ENCODE assay signal across 24 cellular contexts in genomic region chr9:124899845-124900244, GRCh38. TPM values are rescaled to one million over a fixed set of nuclear protein-coding genes. Genes with fewer than 3 reads are reported as not detected.
A peak's percentile ranks its signal among the peaks of the same experiment; 100 is the strongest.
DNase-seq lines count a peak whose midpoint lies in the region; ATAC-seq and TF ChIP-seq lines count a peak whose summit lies in the region.
"Had no signal": no experiment of that assay in that cellular context is flagged by ENCODE, and none has a peak within 500 bp of the region (broad histone marks: within the 10 kb centered on the region; RNA-seq: fewer than 3 reads in every experiment).

No MANE protein-coding gene starts in this region.

- no peak overlapping the region for H3K4me3 ChIP-seq in GM23338
- no peak overlapping the region for H3K4me3 ChIP-seq in RWPE2 (ENCODE audit: severe bottlenecking)
- H3K4me3 ChIP-seq in endodermal cell (ENCODE audit: low read length), result no peak overlapping the region
- peak overlapping the region; percentile 6 for H3K4me3 ChIP-seq in trophoblast cell (ENCODE audit: low read depth, low read length)
- H3K4me3 ChIP-seq: BLaER1, Peyer's patch had no signal

- no peaks in the 10 kb centered on the region for H3K9me2 ChIP-seq in GM23338 (ENCODE audit: insufficient read depth)

- 94 to 97% methylated on average over 7 to 9 of the region's 9 CpGs for WGBS in endodermal cell (ENCODE audit: insufficient coverage in 1 of 2, insufficient read length in 1 of 2), 2 experiments
- WGBS in trophoblast cell (ENCODE audit: extremely low coverage, insufficient coverage, insufficient read length), result no CpG with 5 or more reads among the region's 9 CpGs

- H4K12ac ChIP-seq in trophoblast cell (ENCODE audit: low read depth, low read length), result no peak overlapping the region

- H3K9me3 Mint-ChIP-seq in GM23338, result no peaks in the 10 kb centered on the region
- no peaks in the 10 kb centered on the region for H3K9me3 Mint-ChIP-seq in endodermal cell
- H3K9me3 Mint-ChIP-seq: CD4-positive, alpha-beta T cell had no signal

- peaks cover 8% of the 10 kb centered on the region for H3K27me3 Mint-ChIP-seq in GM23338 (ENCODE audit: insufficient read depth, low read depth, poor library complexity)
- H3K27me3 Mint-ChIP-seq in endodermal cell (ENCODE audit: insufficient read depth), result no peaks in the 10 kb centered on the region
- H3K27me3 Mint-ChIP-seq: T-helper 17 cell had no signal

- no peak overlapping the region; the same call in 1 of the 2 replicates for H3K27ac ChIP-seq in GM23338 (ENCODE audit: low read depth)
- H3K27ac ChIP-seq in RWPE2 (ENCODE audit: poor library complexity, severe bottlenecking), result no peak overlapping the region
- no peak overlapping the region for H3K27ac ChIP-seq in endodermal cell (ENCODE audit: low read depth, low read length)
- no peak overlapping the region for H3K27ac ChIP-seq in trophoblast cell (ENCODE audit: low read depth, low read length)
- H3K27ac ChIP-seq: BLaER1, Peyer's patch had no signal

- H3K79me2 ChIP-seq in GM23338 (replicated peaks; ENCODE audit: insufficient read depth) (no peaks in the 10 kb centered on the region), trophoblast cell (ENCODE audit: control insufficient read depth, insufficient read depth, low read length, poor library complexity) (no peaks in the 10 kb centered on the region)

- H3K4me1 Mint-ChIP-seq in GM23338 (peaks cover 5% of the 10 kb centered on the region; the same call in 1 of the 3 replicates), endodermal cell (no peaks in the 10 kb centered on the region)

- H2BK12ac ChIP-seq in trophoblast cell (ENCODE audit: low read length), result no peak overlapping the region

- H3K18ac ChIP-seq in trophoblast cell (ENCODE audit: low read length), result no peak overlapping the region

- H4K91ac ChIP-seq in trophoblast cell (ENCODE audit: low read depth, low read length), result no peak overlapping the region

- TF ChIP-seq CTCF in GM23338 (conservative IDR thresholded peaks at IDR 0.05; ENCODE audit: low read depth in 2 of 2), result no peak
- TF ChIP-seq CTCF in RWPE2 (IDR thresholded peaks at IDR 0.05; ENCODE audit: poor library complexity, severe bottlenecking), result no peak
- no peak for TF ChIP-seq CTCF in endodermal cell (conservative IDR thresholded peaks at IDR 0.05)

- H3K4me3 Mint-ChIP-seq in GM23338 (no peak overlapping the region), endodermal cell (no peak overlapping the region)
- H3K4me3 Mint-ChIP-seq: CD4-positive, alpha-beta T cell; T-helper 17 cell had no signal

- peaks cover 3% of the 10 kb centered on the region; the same call in 1 of the 2 replicates for H4K20me1 ChIP-seq in GM23338 (replicated peaks; ENCODE audit: insufficient read depth)
- H4K20me1 ChIP-seq: BLaER1 had no signal

- no peak overlapping the region for H4K8ac ChIP-seq in trophoblast cell (ENCODE audit: low read depth, low read length)

- H3K4me1 ChIP-seq in GM23338 (ENCODE audit: insufficient read depth) (no peaks in the 10 kb centered on the region), RWPE2 (ENCODE audit: insufficient read depth, poor library complexity, severe bottlenecking) (peaks cover 7% of the 10 kb centered on the region), endodermal cell (ENCODE audit: control insufficient read depth, insufficient read depth, low read length) (no peaks in the 10 kb centered on the region), trophoblast cell (ENCODE audit: control insufficient read depth in 1 of 2, insufficient read depth in 2 of 2, low read length in 2 of 2) (no peaks in the 10 kb centered on the region)
- H3K4me1 ChIP-seq: Peyer's patch had no signal

- H3K27me3 ChIP-seq in GM23338 (ENCODE audit: insufficient read depth), result no peaks in the 10 kb centered on the region
- no peaks in the 10 kb centered on the region for H3K27me3 ChIP-seq in RWPE2 (ENCODE audit: insufficient read depth, poor library complexity, severe bottlenecking)
- H3K27me3 ChIP-seq in endodermal cell (ENCODE audit: control insufficient read depth, insufficient read depth, low read length, poor library complexity, severe bottlenecking), result no peaks in the 10 kb centered on the region
- no peaks in the 10 kb centered on the region for H3K27me3 ChIP-seq in trophoblast cell (ENCODE audit: insufficient read depth, low read length)
- H3K27me3 ChIP-seq: BLaER1, Peyer's patch had no signal

- no peak overlapping the region for H3K14ac ChIP-seq in trophoblast cell (ENCODE audit: low read length)

- H3K4me2 ChIP-seq in GM23338, result no peak overlapping the region
- no peak overlapping the region for H3K4me2 ChIP-seq in trophoblast cell (ENCODE audit: low read length)
- H3K4me2 ChIP-seq: BLaER1 had no signal

- H3K36me3 ChIP-seq in GM23338 (ENCODE audit: insufficient read depth), result no peaks in the 10 kb centered on the region
- peaks cover 32% of the 10 kb centered on the region for H3K36me3 ChIP-seq in RWPE2 (ENCODE audit: low read depth)
- peaks cover 5% of the 10 kb centered on the region for H3K36me3 ChIP-seq in endodermal cell (ENCODE audit: control insufficient read depth, insufficient read depth, low read length)
- peaks cover 19% of the 10 kb centered on the region in 2 experiments for H3K36me3 ChIP-seq in trophoblast cell (ENCODE audit: control insufficient read depth in 1 of 2, insufficient read depth in 2 of 2, low read length in 2 of 2)

- no peak overlapping the region for H3K23ac ChIP-seq in trophoblast cell (ENCODE audit: low read length)

- no peak overlapping the region for H2BK5ac ChIP-seq in trophoblast cell (ENCODE audit: low read depth, low read length, poor library complexity)

- no peak overlapping the region for H2AFZ ChIP-seq in GM23338
- H2AFZ ChIP-seq in trophoblast cell (ENCODE audit: insufficient read depth, low read length, poor library complexity), result no peak overlapping the region

- peak overlapping the region; percentile 83 for H3K27ac Mint-ChIP-seq in GM23338
- peak overlapping the region; percentile 33 for H3K27ac Mint-ChIP-seq in endodermal cell
- H3K27ac Mint-ChIP-seq: CD4-positive, alpha-beta T cell; T-helper 17 cell had no signal

- H3K36me3 Mint-ChIP-seq in GM23338 (ENCODE audit: low read depth), result peaks cover 4% of the 10 kb centered on the region; the same call in 2 of the 3 replicates
- peaks cover 36% of the 10 kb centered on the region for H3K36me3 Mint-ChIP-seq in endodermal cell (ENCODE audit: low read depth)

- ATAC-seq in GM23338, result no peak
- peak; percentile 35; the same call in 1 of the 3 replicates for ATAC-seq in RWPE2 (ENCODE audit: low read depth)
- ATAC-seq: T-helper 17 cell had no signal

- no peak overlapping the region for H2BK120ac ChIP-seq in trophoblast cell (ENCODE audit: insufficient read depth, low read length, poor library complexity)

- no peak for DNase-seq in GM23338 (ENCODE audit: low spot score)
- no peak for DNase-seq in RWPE2 (ENCODE audit: low spot score)
- no peak for DNase-seq in endodermal cell
- DNase-seq in trophoblast cell, result no peak
- no peak for DNase-seq in mucosa of gallbladder (ENCODE audit: low spot score)
- no peak for DNase-seq in NCI-H1092 treated with DMSO at 0.1 percent for 48 hours (lab: John Stamatoyannopoulos, UW)
- no peak for DNase-seq in putamen (ENCODE audit: low spot score)
- DNase-seq: CD4-positive, alpha-beta T cell; COR-L47; DMS153; KG1; NCI-H1105; NCI-H2029 treated with DMSO at 0.1 percent for 48 hours; NCI-H226; NCI-H524 treated with DMSO at 0.1 percent for 48 hours; NCI-H82; Right ventricle myocardium superior; SW 1271; T-helper 17 cell had no signal

- no peak overlapping the region for H3K9ac ChIP-seq in endodermal cell (ENCODE audit: extremely low read depth, low read length, poor library complexity, severe bottlenecking)
- H3K9ac ChIP-seq in trophoblast cell (ENCODE audit: low read length), result no peak overlapping the region
- H3K9ac ChIP-seq: BLaER1 had no signal

- 0 out of 2 replicates have a peak, but pooled peaks cover 4% of the 10 kb centered on the region for H3F3A ChIP-seq in GM23338 (replicated peaks; ENCODE audit: low read depth)

- H3K79me1 ChIP-seq in trophoblast cell (ENCODE audit: low read length), result no peaks in the 10 kb centered on the region

- H2AK5ac ChIP-seq in trophoblast cell (ENCODE audit: low read length), result no peak overlapping the region

- H3K9me3 ChIP-seq in RWPE2 (ENCODE audit: severe bottlenecking), result no peaks in the 10 kb centered on the region
- H3K9me3 ChIP-seq in endodermal cell (ENCODE audit: control insufficient read depth, low read length), result no peaks in the 10 kb centered on the region
- H3K9me3 ChIP-seq in trophoblast cell (ENCODE audit: insufficient read depth, low read depth, low read length), result no peaks in the 10 kb centered on the region
- H3K9me3 ChIP-seq: BLaER1, Peyer's patch had no signal

- H3K4ac ChIP-seq in trophoblast cell (ENCODE audit: low read depth, low read length), result no peak overlapping the region

TF ChIP-seq in GM23338, 12 proteins besides CTCF, POLR2A, EP300 and RAD21 (continues in another document):
- TF ChIP-seq CREB1 (CRISPR knock-in tag; IDR thresholded peaks at IDR 0.05; ENCODE audit: low read depth) (no peak), JUNB (IDR thresholded peaks at IDR 0.05; ENCODE audit: unreplicated experiment) (no peak), EZH2 (IDR thresholded peaks at IDR 0.05; ENCODE audit: low read depth, unreplicated experiment) (no peak), POLR2AphosphoS5 (IDR thresholded peaks at IDR 0.05; ENCODE audit: low read depth) (no peak)

RNA-seq across cellular contexts. Expression of gene ARPC5L, which starts 37.9 kb away (rescaled TPM):
- 35.9 and 41.2 TPM in 2 replicates for total RNA-seq in GM23338 (2014; rRNA removed; shearing (Covaris generic))
- 84.5 and 87.3 TPM in 2 replicates for polyA plus RNA-seq in GM23338 (2016; fragmentation: Nextera tagmentation; extraction: Ambion mirVana)
- 10 to 100 TPM; 50.9 to 51.4 TPM for total RNA-seq in endodermal cell
- polyA plus RNA-seq in endodermal cell (2013, experiment 1 of 2), result 34.2 TPM
- 34.9 TPM for polyA plus RNA-seq in endodermal cell (2013, experiment 2 of 2)
- polyA plus RNA-seq in trophoblast cell (2013), result 60.3 and 60.7 TPM in 2 replicates
- total RNA-seq in mucosa of gallbladder, result 33.7 TPM

RNA-seq across cellular contexts. Expression of gene RPL35, which starts 38.1 kb away (rescaled TPM):
- 1,202 and 1,683 TPM in 2 replicates for total RNA-seq in GM23338 (2014; rRNA removed; shearing (Covaris generic))
- 4,143 and 4,572 TPM in 2 replicates for polyA plus RNA-seq in GM23338 (2016; fragmentation: Nextera tagmentation; extraction: Ambion mirVana)
- total RNA-seq in endodermal cell, result 1,000 to 10,000 TPM; 1,507 to 1,578 TPM
- 1,782 TPM for polyA plus RNA-seq in endodermal cell (2013, experiment 1 of 2)
- 1,780 TPM for polyA plus RNA-seq in endodermal cell (2013, experiment 2 of 2)
- 3,251 and 3,406 TPM in 2 replicates for polyA plus RNA-seq in trophoblast cell (2013)
- 704 TPM for total RNA-seq in mucosa of gallbladder

RNA-seq across cellular contexts. Expression of gene GOLGA1, which starts 41.0 kb away (rescaled TPM):
- total RNA-seq in GM23338 (2014; rRNA removed; shearing (Covaris generic)), result 6.1 and 14.7 TPM in 2 replicates
- 8.0 and 8.8 TPM in 2 replicates for polyA plus RNA-seq in GM23338 (2016; fragmentation: Nextera tagmentation; extraction: Ambion mirVana)
- 10 to 100 TPM in 1 of 2 donors, 1 to 10 TPM in 1; 8.8 to 13.2 TPM for total RNA-seq in endodermal cell
- polyA plus RNA-seq in endodermal cell (2013, experiment 1 of 2), result 12.6 TPM
- polyA plus RNA-seq in endodermal cell (2013, experiment 2 of 2), result 10.6 TPM
- polyA plus RNA-seq in trophoblast cell (2013), result 7.7 and 7.8 TPM in 2 replicates
- total RNA-seq in mucosa of gallbladder, result 23.3 TPM

RNA-seq across cellular contexts. Expression of gene WDR38, which starts 46.6 kb away (rescaled TPM):
- total RNA-seq in GM23338 (2014; rRNA removed; shearing (Covaris generic)), result not detected in 2 replicates
- polyA plus RNA-seq in GM23338 (2016; fragmentation: Nextera tagmentation; extraction: Ambion mirVana), result not detected in 2 replicates
- total RNA-seq in endodermal cell (not detected), mucosa of gallbladder (not detected)
- polyA plus RNA-seq in endodermal cell (2013, experiment 1 of 2), result not detected
- not detected for polyA plus RNA-seq in endodermal cell (2013, experiment 2 of 2)
- 0.05 and 0.06 TPM in 2 replicates for polyA plus RNA-seq in trophoblast cell (2013)
- total RNA-seq: CD4-positive, alpha-beta T cell; G401; H4; OCI-LY7; Peyer's patch; Right ventricle myocardium superior; T-helper 17 cell had no signal
